Comparison of ENCODE assay signal across 12 cellular contexts in genomic region chr17:75602644-75603043, GRCh38. TPM values are rescaled to one million over a fixed set of nuclear protein-coding genes. Genes with fewer than 3 reads are reported as not detected.
"Had no signal": no experiment of that assay in that cellular context is flagged by ENCODE, and none has a peak within 500 bp of the region (broad histone marks: within the 10 kb centered on the region; RNA-seq: fewer than 3 reads in every experiment).

No MANE protein-coding gene starts in this region.

- H3K9me3 ChIP-seq: breast epithelium had no signal

- H3K4me1 ChIP-seq: breast epithelium had no signal

- H3K27ac ChIP-seq: breast epithelium, VCaP had no signal

- H3K27me3 ChIP-seq: breast epithelium had no signal

- DNase-seq: activated CD4-positive, alpha-beta memory T cell treated with anti-CD3 and anti-CD28 coated beads for 36 hours; activated gamma-delta T cell treated with Interleukin-2 at 50 U/mL for 16 hours; activated naive CD8-positive, alpha-beta T cell treated with anti-CD3 and anti-CD28 coated beads for 36 hours; activated T-cell treated with anti-CD3 and anti-CD28 coated beads, Interleukin-2, amount 50 U/mL, for 48 hours; small intestine; substantia nigra; trophoblast cell had no signal

- FAIRE-seq: small intestine had no signal

- H3K4me3 ChIP-seq: breast epithelium had no signal

- H3K36me3 ChIP-seq: breast epithelium had no signal

RNA-seq across cellular contexts. Expression of gene SMIM5, which starts 30.6 kb away (rescaled TPM):
- total RNA-seq: activated CD4-positive, alpha-beta memory T cell treated with anti-CD3 and anti-CD28 coated beads for 36 hours; dermis microvascular lymphatic vessel endothelial cell; osteoblast; pulmonary artery endothelial cell had no signal
